10 cellular contexts compared by ENCODE assay signal in genomic region chr2:32591669-32592463, GRCh38. TPM values are rescaled to one million over a fixed set of nuclear protein-coding genes. Genes with fewer than 3 reads are reported as not detected.
DNase-seq lines count a peak whose midpoint lies in the region; ATAC-seq and TF ChIP-seq lines count a peak whose summit lies in the region.
"Had no signal": no experiment of that assay in that cellular context is flagged by ENCODE, and none has a peak within 500 bp of the region (broad histone marks: within the 10 kb centered on the region; RNA-seq: fewer than 3 reads in every experiment).

No MANE protein-coding gene starts in this region.

- H4K8ac ChIP-seq in neuronal stem cell (ENCODE audit: low read depth, low read length) = no peak overlapping the region

- no peak overlapping the region for H3K4me3 ChIP-seq in neuronal stem cell (ENCODE audit: low read length in 2 of 2)
- H3K4me3 ChIP-seq in upper lobe of right lung = no peak overlapping the region

- no peaks in the 10 kb centered on the region for H3K9me3 Mint-ChIP-seq in activated naive CD4-positive, alpha-beta T cell treated with anti-CD3 and anti-CD28 coated beads, Interleukin-2, amount 10 ng/mL, durations not matched to agents 7 days and 5 days
- no peaks in the 10 kb centered on the region for H3K9me3 Mint-ChIP-seq in activated CD4-positive, alpha-beta memory T cell treated with anti-CD3 and anti-CD28 coated beads for 36 hours
- H3K9me3 Mint-ChIP-seq in stimulated activated effector memory CD8-positive, alpha-beta T cell treated with anti-CD3 and anti-CD28 coated beads, Interleukin-12 subunit alpha, Interleukin-12 subunit beta, amount 100 ng/mL, for 72 hours = no peaks in the 10 kb centered on the region

- no peak for TF ChIP-seq CTCF in upper lobe of right lung (IDR thresholded peaks at IDR 0.05)

- no peak overlapping the region for H2BK120ac ChIP-seq in neuronal stem cell (ENCODE audit: low read depth, low read length)

- H2BK5ac ChIP-seq in neuronal stem cell (ENCODE audit: low read length) = no peak overlapping the region

- H3K9ac ChIP-seq in neuronal stem cell (ENCODE audit: low read depth, low read length, poor library complexity) = no peak overlapping the region

- no peak overlapping the region for H3K14ac ChIP-seq in neuronal stem cell (ENCODE audit: low read length)

- H3K79me1 ChIP-seq in neuronal stem cell (ENCODE audit: low read depth, low read length) = peaks cover 3% of the 10 kb centered on the region

- peaks cover 2 to 39% of the 10 kb centered on the region in 2 donors for H3K36me3 ChIP-seq in neuronal stem cell (replicated peaks in 1 of 2; ENCODE audit: control insufficient read depth in 2 of 2, insufficient read depth in 2 of 2, low read length in 2 of 2)
- H3K36me3 ChIP-seq in upper lobe of right lung = peaks cover 23% of the 10 kb centered on the region

- no peak overlapping the region for H2AFZ ChIP-seq in neuronal stem cell (ENCODE audit: low read length)

- POLR2A ChIA-PET in activated CD4-positive, alpha-beta memory T cell treated with anti-CD3 and anti-CD28 coated beads for 36 hours (lab: Charles Lee) = no interaction called here

- H3K23ac ChIP-seq in neuronal stem cell (ENCODE audit: low read depth, low read length, poor library complexity) = no peak overlapping the region

- no CpG with 5 or more reads among the region's 3 CpGs for WGBS in neuronal stem cell (ENCODE audit: extremely low coverage in 2 of 2, insufficient read length in 2 of 2, insufficient replicate concordance in 1 of 2), 2 donors

- H3K27me3 Mint-ChIP-seq in activated naive CD4-positive, alpha-beta T cell treated with anti-CD3 and anti-CD28 coated beads, Interleukin-2, amount 10 ng/mL, durations not matched to agents 7 days and 5 days = no peaks in the 10 kb centered on the region
- no peaks in the 10 kb centered on the region for H3K27me3 Mint-ChIP-seq in activated CD4-positive, alpha-beta memory T cell treated with anti-CD3 and anti-CD28 coated beads for 36 hours

- no peak overlapping the region for H3K4ac ChIP-seq in neuronal stem cell (ENCODE audit: low read length)

- no peak overlapping the region for H2BK15ac ChIP-seq in neuronal stem cell (ENCODE audit: low read length)

- intact Hi-C loops in activated CD4-positive, alpha-beta memory T cell treated with anti-CD3 and anti-CD28 coated beads for 36 hours (cut with micrococcal nuclease) = loop anchor here (1.0 kb wide), 2 partner anchors 35 to 729 kb away; no protein-coding TSS in a partner anchor
- intact Hi-C loops in upper lobe of right lung (cut with DNase I) = no loop called here

- H3K9me3 ChIP-seq in neuronal stem cell (replicated peaks in 1 of 2; ENCODE audit: control insufficient read depth in 2 of 2, insufficient read depth in 1 of 2, low read depth in 1 of 2, low read length in 2 of 2) (no peaks in the 10 kb centered on the region), upper lobe of right lung (no peaks in the 10 kb centered on the region)

- no peak overlapping the region for H4K91ac ChIP-seq in neuronal stem cell (ENCODE audit: low read depth, low read length, poor library complexity)

- no peak for DNase-seq in activated naive CD4-positive, alpha-beta T cell treated with anti-CD3 and anti-CD28 coated beads, Interleukin-2, amount 10 ng/mL, durations not matched to agents 7 days and 5 days
- DNase-seq in activated naive CD4-positive, alpha-beta T cell (lab: John Stamatoyannopoulos, UW) = no peak
- no peak for DNase-seq in activated CD4-positive, alpha-beta memory T cell treated with anti-CD3 and anti-CD28 coated beads for 36 hours
- no peak for DNase-seq in stimulated activated effector memory CD8-positive, alpha-beta T cell treated with anti-CD3 and anti-CD28 coated beads, Interleukin-12 subunit alpha, Interleukin-12 subunit beta, amount 100 ng/mL, for 72 hours (ENCODE audit: low spot score in 2 of 2)
- no peak for DNase-seq in neuronal stem cell (ENCODE audit: low spot score)
- DNase-seq in upper lobe of right lung = no peak
- DNase-seq in NCI-H1417 treated with DMSO at 0.1 percent for 48 hours (lab: John Stamatoyannopoulos, UW) = no peak
- DNase-seq: stimulated activated CD4-positive, alpha-beta T cell treated with anti-CD3 and anti-CD28 coated beads, Interleukin-4, amount 100 ng/mL, for 1 hour had no signal

- H3K27ac ChIP-seq in neuronal stem cell (replicated peaks; ENCODE audit: low read length) = no peak overlapping the region
- no peak overlapping the region for H3K27ac ChIP-seq in upper lobe of right lung
- H3K27ac ChIP-seq: epithelial cell of prostate had no signal

- no peak overlapping the region for H2BK12ac ChIP-seq in neuronal stem cell (ENCODE audit: low read length)

- H3K18ac ChIP-seq in neuronal stem cell (ENCODE audit: low read length) = no peak overlapping the region

- peak overlapping the region; percentile 91 for H3K27ac Mint-ChIP-seq in activated naive CD4-positive, alpha-beta T cell treated with anti-CD3 and anti-CD28 coated beads, Interleukin-2, amount 10 ng/mL, durations not matched to agents 7 days and 5 days
- peak overlapping the region; percentile 67 for H3K27ac Mint-ChIP-seq in activated CD4-positive, alpha-beta memory T cell treated with anti-CD3 and anti-CD28 coated beads for 36 hours
- H3K27ac Mint-ChIP-seq in stimulated activated effector memory CD8-positive, alpha-beta T cell treated with anti-CD3 and anti-CD28 coated beads, Interleukin-12 subunit alpha, Interleukin-12 subunit beta, amount 100 ng/mL, for 72 hours = peak overlapping the region; percentile 61

- no peak overlapping the region for H3K4me2 ChIP-seq in neuronal stem cell (ENCODE audit: insufficient read depth, low read length, poor library complexity, severe bottlenecking)

- ATAC-seq in HG03196 (IDR thresholded peaks at IDR 0.05; ENCODE audit: unreplicated experiment) (peak; percentile 73), upper lobe of right lung (no peak)
- ATAC-seq in stimulated activated effector memory CD8-positive, alpha-beta T cell treated with anti-CD3 and anti-CD28 coated beads, Interleukin-12 subunit alpha, Interleukin-12 subunit beta, amount 100 ng/mL, for 72 hours = peak; percentile 99

- H3K4me1 ChIP-seq in neuronal stem cell (ENCODE audit: control insufficient read depth in 2 of 2, insufficient read depth in 1 of 2, low read depth in 1 of 2, low read length in 2 of 2) (no peaks in the 10 kb centered on the region), upper lobe of right lung (no peaks in the 10 kb centered on the region)

- H3K4me1 Mint-ChIP-seq in activated naive CD4-positive, alpha-beta T cell treated with anti-CD3 and anti-CD28 coated beads, Interleukin-2, amount 10 ng/mL, durations not matched to agents 7 days and 5 days = peaks cover 25% of the 10 kb centered on the region
- H3K4me1 Mint-ChIP-seq in activated CD4-positive, alpha-beta memory T cell treated with anti-CD3 and anti-CD28 coated beads for 36 hours (ENCODE audit: low read depth) = peaks cover 31% of the 10 kb centered on the region
- H3K4me1 Mint-ChIP-seq in stimulated activated effector memory CD8-positive, alpha-beta T cell treated with anti-CD3 and anti-CD28 coated beads, Interleukin-12 subunit alpha, Interleukin-12 subunit beta, amount 100 ng/mL, for 72 hours = peaks cover 12% of the 10 kb centered on the region

- CTCF ChIA-PET in activated naive CD4-positive, alpha-beta T cell treated with anti-CD3 and anti-CD28 coated beads, Interleukin-2, amount 10 ng/mL, durations not matched to agents 7 days and 5 days (lab: Charles Lee) = no interaction called here
- CTCF ChIA-PET in activated CD4-positive, alpha-beta memory T cell treated with anti-CD3 and anti-CD28 coated beads for 36 hours (lab: Charles Lee) = no interaction called here

- H3K36me3 Mint-ChIP-seq in activated naive CD4-positive, alpha-beta T cell treated with anti-CD3 and anti-CD28 coated beads, Interleukin-2, amount 10 ng/mL, durations not matched to agents 7 days and 5 days = peaks cover 42% of the 10 kb centered on the region
- H3K36me3 Mint-ChIP-seq in activated CD4-positive, alpha-beta memory T cell treated with anti-CD3 and anti-CD28 coated beads for 36 hours = peaks cover 25% of the 10 kb centered on the region
- H3K36me3 Mint-ChIP-seq in stimulated activated effector memory CD8-positive, alpha-beta T cell treated with anti-CD3 and anti-CD28 coated beads, Interleukin-12 subunit alpha, Interleukin-12 subunit beta, amount 100 ng/mL, for 72 hours = peaks cover 43% of the 10 kb centered on the region

- H2AK5ac ChIP-seq in neuronal stem cell (ENCODE audit: low read depth, low read length) = no peak overlapping the region

- no peak overlapping the region for H3K4me3 Mint-ChIP-seq in activated naive CD4-positive, alpha-beta T cell treated with anti-CD3 and anti-CD28 coated beads, Interleukin-2, amount 10 ng/mL, durations not matched to agents 7 days and 5 days
- no peak overlapping the region for H3K4me3 Mint-ChIP-seq in activated CD4-positive, alpha-beta memory T cell treated with anti-CD3 and anti-CD28 coated beads for 36 hours
- no peak overlapping the region for H3K4me3 Mint-ChIP-seq in stimulated activated effector memory CD8-positive, alpha-beta T cell treated with anti-CD3 and anti-CD28 coated beads, Interleukin-12 subunit alpha, Interleukin-12 subunit beta, amount 100 ng/mL, for 72 hours

- no peaks in the 10 kb centered on the region for H3K27me3 ChIP-seq in neuronal stem cell (ENCODE audit: control insufficient read depth in 3 of 3, insufficient read depth in 3 of 3, low read depth in 1 of 3, low read length in 3 of 3)
- H3K27me3 ChIP-seq in upper lobe of right lung = no peaks in the 10 kb centered on the region

RNA-seq across cellular contexts. Expression of gene TTC27, which starts 36.0 kb away (rescaled TPM):
- 10 to 100 TPM; 27.9 to 29.8 TPM for total RNA-seq in activated CD4-positive, alpha-beta memory T cell treated with anti-CD3 and anti-CD28 coated beads for 36 hours
- 11.3 TPM for polyA plus RNA-seq in neuronal stem cell (2013, experiment 1 of 2)
- polyA plus RNA-seq in neuronal stem cell (2013, experiment 2 of 2) = 10.9 TPM
- total RNA-seq in upper lobe of right lung = 10.3 TPM
